In genomic region chrX:9861711-9862110, GRCh38 we compare ENCODE assay signal across 10 cellular contexts.
DNase-seq lines count a peak whose midpoint lies in the region; ATAC-seq and TF ChIP-seq lines count a peak whose summit lies in the region.
"Had no signal": no experiment of that assay in that cellular context is flagged by ENCODE, and none has a peak within 500 bp of the region (broad histone marks: within the 10 kb centered on the region; RNA-seq: fewer than 3 reads in every experiment).

No MANE protein-coding gene starts in this region.

- no peaks in the 10 kb centered on the region for H3K9me3 Mint-ChIP-seq in Caco-2 (ENCODE audit: unreplicated experiment)
- H3K9me3 Mint-ChIP-seq: CD8-positive, alpha-beta T cell; GM23338 had no signal

- no peaks in the 10 kb centered on the region for H3K9me3 ChIP-seq in Caco-2
- H3K9me3 ChIP-seq in trophoblast cell (ENCODE audit: insufficient read depth, low read depth, low read length), result no peaks in the 10 kb centered on the region
- H3K9me3 ChIP-seq: BLaER1 treated with 17β-estradiol and CSF1 and Interleukin-3, amounts not matched to agents 10 nM and 100 nM had no signal

- H3K4me3 Mint-ChIP-seq in Caco-2 (ENCODE audit: unreplicated experiment), result no peak overlapping the region
- H3K4me3 Mint-ChIP-seq: B cell; CD8-positive, alpha-beta T cell; GM23338 had no signal

- no peak overlapping the region for H2BK120ac ChIP-seq in trophoblast cell (ENCODE audit: insufficient read depth, low read length, poor library complexity)

- H3K27ac ChIP-seq in trophoblast cell (ENCODE audit: low read depth, low read length), result no peak overlapping the region
- H3K27ac ChIP-seq: BLaER1 treated with 17β-estradiol and CSF1 and Interleukin-3, amounts not matched to agents 10 nM and 100 nM had no signal

- H2AK5ac ChIP-seq in trophoblast cell (ENCODE audit: low read length), result peak overlapping the region; percentile 23

- no peak overlapping the region for H3K9ac ChIP-seq in trophoblast cell (ENCODE audit: low read length)
- H3K9ac ChIP-seq: BLaER1 treated with 17β-estradiol and CSF1 and Interleukin-3, amounts not matched to agents 10 nM and 100 nM had no signal

- no TSS peak for BruUV-seq in Caco-2 (replicated peaks; lab: Mats Ljungman, UMichigan)

- POLR2A ChIA-PET in Caco-2 (lab: Charles Lee), result no interaction called here

- CTCF ChIA-PET in Caco-2 (lab: Charles Lee), result no interaction called here

- intact Hi-C loops in Caco-2 (cut with micrococcal nuclease; ENCODE audit: unreplicated experiment), result no loop called here

- H3K4me1 ChIP-seq in Caco-2 (peaks cover 27% of the 10 kb centered on the region), trophoblast cell (ENCODE audit: control insufficient read depth in 1 of 2, insufficient read depth in 2 of 2, low read length in 2 of 2) (peaks cover 25 to 34% of the 10 kb centered on the region in 2 experiments)

- no peaks in the 10 kb centered on the region for H3K36me3 ChIP-seq in Caco-2 (ENCODE audit: control insufficient read depth, insufficient read depth, low read length)
- H3K36me3 ChIP-seq in H7 (replicated peaks; ENCODE audit: control insufficient read depth, insufficient read depth, low read length), result no peaks in the 10 kb centered on the region; the same call in 1 of the 2 replicates
- H3K36me3 ChIP-seq in trophoblast cell (ENCODE audit: control insufficient read depth in 1 of 2, insufficient read depth in 2 of 2, low read length in 2 of 2), result peaks cover 3 to 5% of the 10 kb centered on the region in 2 experiments
- H3K36me3 ChIP-seq: BLaER1 treated with 17β-estradiol and CSF1 and Interleukin-3, amounts not matched to agents 10 nM and 100 nM had no signal

- no peak overlapping the region for H2AFZ ChIP-seq in trophoblast cell (ENCODE audit: insufficient read depth, low read length, poor library complexity)
- H2AFZ ChIP-seq: GM23338 had no signal

- H3K79me2 ChIP-seq in trophoblast cell (ENCODE audit: control insufficient read depth, insufficient read depth, low read length, poor library complexity), result peaks cover 3% of the 10 kb centered on the region

- H3K27ac Mint-ChIP-seq in Caco-2 (ENCODE audit: unreplicated experiment), result peak overlapping the region; percentile 48
- H3K27ac Mint-ChIP-seq: B cell; CD8-positive, alpha-beta T cell; GM23338 had no signal

- no peaks in the 10 kb centered on the region for H3K27me3 ChIP-seq in Caco-2 (replicated peaks; ENCODE audit: control insufficient read depth, insufficient read depth, low read length)
- H3K27me3 ChIP-seq in H7 (ENCODE audit: control insufficient read depth, insufficient read depth, low read length), result no peaks in the 10 kb centered on the region
- H3K27me3 ChIP-seq in trophoblast cell (ENCODE audit: insufficient read depth, low read length), result no peaks in the 10 kb centered on the region
- H3K27me3 ChIP-seq: BLaER1 treated with 17β-estradiol and CSF1 and Interleukin-3, amounts not matched to agents 10 nM and 100 nM had no signal

- no peak overlapping the region for H3K14ac ChIP-seq in trophoblast cell (ENCODE audit: low read length)

- H3K79me1 ChIP-seq in trophoblast cell (ENCODE audit: low read length), result peaks cover 19% of the 10 kb centered on the region

- H2BK5ac ChIP-seq in trophoblast cell (ENCODE audit: low read depth, low read length, poor library complexity), result no peak overlapping the region

- H3K23ac ChIP-seq in trophoblast cell (ENCODE audit: low read length), result no peak overlapping the region

- H3K4ac ChIP-seq in trophoblast cell (ENCODE audit: low read depth, low read length), result no peak overlapping the region

- no peak overlapping the region for H4K91ac ChIP-seq in trophoblast cell (ENCODE audit: low read depth, low read length)

- DNase-seq in Caco-2, result no peak
- DNase-seq in H7, result peak; percentile 24
- DNase-seq in NCI-H82 treated with DMSO at 0.1 percent for 48 hours (lab: John Stamatoyannopoulos, UW; ENCODE audit: unreplicated experiment), result peak; percentile 5
- DNase-seq in trophoblast cell, result no peak
- no peak for DNase-seq in NCI-H146 treated with DMSO at 0.1 percent for 48 hours (lab: John Stamatoyannopoulos, UW; ENCODE audit: unreplicated experiment)
- DNase-seq: CD8-positive, alpha-beta T cell had no signal

- H3K36me3 Mint-ChIP-seq in Caco-2 (ENCODE audit: insufficient read depth, unreplicated experiment), result peaks cover 22% of the 10 kb centered on the region
- H3K36me3 Mint-ChIP-seq: CD8-positive, alpha-beta T cell had no signal

- no peaks in the 10 kb centered on the region for H3K27me3 Mint-ChIP-seq in Caco-2 (ENCODE audit: insufficient read depth, unreplicated experiment)

- no peak overlapping the region for H3K18ac ChIP-seq in trophoblast cell (ENCODE audit: low read length)

- no CpG with 5 or more reads among the region's 9 CpGs for WGBS in trophoblast cell (ENCODE audit: extremely low coverage, insufficient coverage, insufficient read length)

- H3K4me3 ChIP-seq in Caco-2 (ENCODE audit: low read depth, low read length), result no peak overlapping the region
- no peak overlapping the region for H3K4me3 ChIP-seq in H7 (ENCODE audit: insufficient read depth, low read depth, low read length)
- no peak overlapping the region for H3K4me3 ChIP-seq in trophoblast cell (ENCODE audit: low read depth, low read length)
- H3K4me3 ChIP-seq: BLaER1 treated with 17β-estradiol and CSF1 and Interleukin-3, amounts not matched to agents 10 nM and 100 nM; GM23338 had no signal

- H4K12ac ChIP-seq in trophoblast cell (ENCODE audit: low read depth, low read length), result no peak overlapping the region

- H3K4me1 Mint-ChIP-seq in Caco-2 (ENCODE audit: low read depth, unreplicated experiment), result peaks cover 17% of the 10 kb centered on the region
- H3K4me1 Mint-ChIP-seq: B cell had no signal

- no peak overlapping the region for H3K4me2 ChIP-seq in trophoblast cell (ENCODE audit: low read length)
- H3K4me2 ChIP-seq: BLaER1 treated with 17β-estradiol and CSF1 and Interleukin-3, amounts not matched to agents 10 nM and 100 nM; GM23338 had no signal

- no peak for ATAC-seq in GM21367 (IDR thresholded peaks at IDR 0.05; ENCODE audit: unreplicated experiment)
- ATAC-seq: CD8-positive, alpha-beta T cell had no signal

- H2BK12ac ChIP-seq in trophoblast cell (ENCODE audit: low read length), result no peak overlapping the region

- no peak overlapping the region for H4K8ac ChIP-seq in trophoblast cell (ENCODE audit: low read depth, low read length)

- TF ChIP-seq CTCF in Caco-2 (IDR thresholded peaks at IDR 0.05; ENCODE audit: insufficient read depth in 1 of 2, low read depth in 1 of 2, low read length in 1 of 2, severe bottlenecking in 1 of 2, unreplicated experiment in 1 of 2), result no peak

Comparison
In these comparisons a context has a peak if more than half of its experiments do, and no peak if none do; other contexts are left out.
1. DNase-seq: peak in H7 (single experiment) and NCI-H82 treated with DMSO at 0.1 percent for 48 hours (single experiment); none in Caco-2 (0 of 2), trophoblast cell (0 of 2) and NCI-H146 treated with DMSO at 0.1 percent for 48 hours (single experiment).